In genomic region chr15:74397239-74398068, GRCh38 we compare ENCODE assay signal across 10 cellular contexts. TPM values are rescaled to one million over a fixed set of nuclear protein-coding genes. Genes with fewer than 3 reads are reported as not detected.
DNase-seq lines count a peak whose midpoint lies in the region; ATAC-seq and FAIRE-seq lines count a peak whose summit lies in the region.
"Had no signal": no experiment of that assay in that cellular context is flagged by ENCODE, and none has a peak within 500 bp of the region (broad histone marks: within the 10 kb centered on the region; RNA-seq: fewer than 3 reads in every experiment).

No MANE protein-coding gene starts in this region.

- DNase-seq in Karpas-422: peak; percentile 79
- DNase-seq in effector memory CD8-positive, alpha-beta T cell: no peak
- no peak for DNase-seq in D341Med (ENCODE audit: low spot score)
- DNase-seq in RKO (ENCODE audit: low spot score): no peak
- no peak for DNase-seq in HTR-8/SVneo (ENCODE audit: insufficient read length, low spot score)
- no peak for DNase-seq in AG08396 (ENCODE audit: low spot score)

- FAIRE-seq in HTR-8/SVneo (lab: Jason Lieb, UNC): no peak

- H3K4me3 Mint-ChIP-seq in effector memory CD8-positive, alpha-beta T cell: no peak overlapping the region

- no peaks in the 10 kb centered on the region for H3K9me3 ChIP-seq in Karpas-422 (ENCODE audit: low read length)
- H3K9me3 ChIP-seq: gastroesophageal sphincter had no signal

- H3K27me3 Mint-ChIP-seq in effector memory CD8-positive, alpha-beta T cell: no peaks in the 10 kb centered on the region

- no peaks in the 10 kb centered on the region for H3K9me3 Mint-ChIP-seq in effector memory CD8-positive, alpha-beta T cell

- H3K4me1 Mint-ChIP-seq in effector memory CD8-positive, alpha-beta T cell (ENCODE audit: low read depth in 2 of 2): peaks cover 29 to 62% of the 10 kb centered on the region in 2 donors

- H2AFZ ChIP-seq in ACC112 (ENCODE audit: low read length, unreplicated experiment) (no peak overlapping the region), Karpas-422 (ENCODE audit: low read length) (no peak overlapping the region)

- no peaks in the 10 kb centered on the region for H4K20me1 ChIP-seq in Karpas-422 (ENCODE audit: insufficient read depth, low read depth, low read length)

- H3K36me3 Mint-ChIP-seq in effector memory CD8-positive, alpha-beta T cell (ENCODE audit: insufficient read depth): no peaks in the 10 kb centered on the region

- no peaks in the 10 kb centered on the region for H3K9me2 ChIP-seq in Karpas-422 (replicated peaks; ENCODE audit: insufficient read depth, low read length)

- H3K27me3 ChIP-seq in ACC112 (ENCODE audit: insufficient read depth, low read length) (no peaks in the 10 kb centered on the region), Karpas-422 (ENCODE audit: low read length) (no peaks in the 10 kb centered on the region)

- H3K27ac ChIP-seq in ACC112 (ENCODE audit: low read depth, low read length) (peak overlapping the region; percentile 79), Karpas-422 (ENCODE audit: low read length) (peak overlapping the region; percentile 83)
- H3K27ac ChIP-seq: gastroesophageal sphincter, SK-N-MC had no signal

- peaks cover 73% of the 10 kb centered on the region for H3K4me1 ChIP-seq in ACC112 (ENCODE audit: control insufficient read depth, insufficient read depth, low read length, unreplicated experiment)
- H3K4me1 ChIP-seq in Karpas-422 (ENCODE audit: low read length): peaks cover 85% of the 10 kb centered on the region
- H3K4me1 ChIP-seq: gastroesophageal sphincter had no signal

- peak; percentile 38 for ATAC-seq in GM18511 (IDR thresholded peaks at IDR 0.05; ENCODE audit: unreplicated experiment)
- no peak for ATAC-seq in effector memory CD8-positive, alpha-beta T cell (replicated peaks)
- ATAC-seq: gastroesophageal sphincter had no signal

- H3K79me2 ChIP-seq in ACC112 (ENCODE audit: control insufficient read depth, insufficient read depth, low read length, unreplicated experiment) (no peaks in the 10 kb centered on the region), Karpas-422 (ENCODE audit: low read length) (no peaks in the 10 kb centered on the region)

- H3K4me3 ChIP-seq in ACC112 (ENCODE audit: low read depth, low read length) (no peak overlapping the region), Karpas-422 (ENCODE audit: low read length) (peak overlapping the region; percentile 47)
- H3K4me3 ChIP-seq: gastroesophageal sphincter, SK-N-MC had no signal

- H3K36me3 ChIP-seq in ACC112 (ENCODE audit: insufficient read depth, low read length) (no peaks in the 10 kb centered on the region), Karpas-422 (ENCODE audit: insufficient read depth, low read length) (no peaks in the 10 kb centered on the region)
- H3K36me3 ChIP-seq: gastroesophageal sphincter had no signal

- peak overlapping the region; percentile 57 to 88 for H3K27ac Mint-ChIP-seq in effector memory CD8-positive, alpha-beta T cell

- H3K4me2 ChIP-seq in Karpas-422 (ENCODE audit: low read depth, low read length, poor library complexity, severe bottlenecking): peak overlapping the region; percentile 53

- H3K9ac ChIP-seq in Karpas-422 (ENCODE audit: low read length): peak overlapping the region; percentile 61

RNA-seq across cellular contexts. Expression of gene CYP11A1, which starts 30.0 kb away (rescaled TPM):
- not detected in 2 replicates for total RNA-seq in Karpas-422 (2014; rRNA removed; shearing (Covaris generic); ENCODE audit: low replicate concordance)

RNA-seq across cellular contexts. Expression of gene SEMA7A, which starts 36.3 kb away (rescaled TPM):
- total RNA-seq in Karpas-422 (2014; rRNA removed; shearing (Covaris generic); ENCODE audit: low replicate concordance): 41.6 and 49.1 TPM in 2 replicates
